ENCODE assay signal across 19 cellular contexts in the genomic region with DNA sequence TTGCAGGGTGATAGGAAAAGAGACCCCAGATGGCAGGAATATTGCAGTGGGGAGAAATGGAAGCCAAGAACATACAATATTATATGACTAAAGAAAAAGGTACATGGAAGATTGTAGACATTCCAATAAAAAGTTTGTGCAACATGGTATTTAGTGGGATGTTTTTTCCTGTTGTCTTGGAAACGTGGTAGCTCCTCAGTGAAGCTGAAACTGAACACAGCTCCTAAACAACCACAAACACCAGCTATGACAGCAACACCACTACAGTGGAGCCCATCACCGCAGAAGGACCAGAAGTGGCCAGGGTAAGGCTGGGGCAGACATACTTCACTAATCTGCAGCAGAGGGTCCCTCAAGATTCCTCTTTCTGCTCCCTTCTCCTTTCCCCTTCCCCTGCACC.
A peak's percentile ranks its signal among the peaks of the same experiment; 100 is the strongest.
DNase-seq lines count a peak whose midpoint lies in the region; ATAC-seq and TF ChIP-seq lines count a peak whose summit lies in the region.
"Had no signal": no experiment of that assay in that cellular context is flagged by ENCODE, and none has a peak within 500 bp of the region (broad histone marks: within the 10 kb centered on the region; RNA-seq: fewer than 3 reads in every experiment).

No MANE protein-coding gene starts in this region.

- no peaks in the 10 kb centered on the region for H3K9me2 ChIP-seq in Loucy (replicated peaks; ENCODE audit: low read depth, low read length)

- H3F3A ChIP-seq in Loucy (ENCODE audit: low read depth), result no peaks in the 10 kb centered on the region

- no peak for TF ChIP-seq CTCF in Loucy (conservative IDR thresholded peaks at IDR 0.05; ENCODE audit: low read length)

- no peaks in the 10 kb centered on the region for H3K9me3 ChIP-seq in BLaER1
- no peaks in the 10 kb centered on the region for H3K9me3 ChIP-seq in Loucy (ENCODE audit: insufficient read depth, low read depth, low read length)
- H3K9me3 ChIP-seq: A549 had no signal

- ATAC-seq in HG02798 (IDR thresholded peaks at IDR 0.05; ENCODE audit: poor library complexity, unreplicated experiment) (no peak), HG03520 (IDR thresholded peaks at IDR 0.05; ENCODE audit: unreplicated experiment) (no peak)
- ATAC-seq: A549 had no signal

- H3K4me2 ChIP-seq in BLaER1 (peak overlapping the region; percentile 41), Loucy (ENCODE audit: low read depth, low read length, poor library complexity, severe bottlenecking) (peak overlapping the region; percentile 55)
- H3K4me2 ChIP-seq: A549 had no signal

- no peaks in the 10 kb centered on the region for H3K36me3 ChIP-seq in BLaER1
- H3K36me3 ChIP-seq in Loucy (ENCODE audit: insufficient read depth, low read length), result no peaks in the 10 kb centered on the region

- H3K4me3 ChIP-seq in BLaER1 (no peak overlapping the region), Loucy (ENCODE audit: low read length, poor library complexity, severe bottlenecking) (peak overlapping the region; percentile 52)
- H3K4me3 ChIP-seq: A549 had no signal

- H3K27ac ChIP-seq in BLaER1, result no peak overlapping the region
- H3K27ac ChIP-seq: A549 had no signal

- H3K27me3 ChIP-seq in BLaER1, result no peaks in the 10 kb centered on the region
- no peaks in the 10 kb centered on the region for H3K27me3 ChIP-seq in Loucy (ENCODE audit: insufficient read depth, low read length, poor library complexity, severe bottlenecking)

- no peak overlapping the region for H3K9ac ChIP-seq in BLaER1
- no peak overlapping the region for H3K9ac ChIP-seq in Loucy (ENCODE audit: low read depth, low read length, poor library complexity, severe bottlenecking)

- no peak overlapping the region for H2AFZ ChIP-seq in Loucy (ENCODE audit: low read length)

- DNase-seq in astrocyte of the hippocampus (ENCODE audit: low read depth, low spot score) (peak; percentile 6), lung microvascular endothelial cell (ENCODE audit: low read depth in 2 of 2) (peak; percentile 27 to 47), NOMO-1 treated with dmso at 0.1 percent for 144 hours (lab: John Stamatoyannopoulos, UW; ENCODE audit: unreplicated experiment) (no peak), COR-L47 (lab: John Stamatoyannopoulos, UW) (no peak)
- DNase-seq: Calu3; CD4-positive, CD25-positive, alpha-beta regulatory T cell; DMS79 treated with DMSO at 0.1 percent for 48 hours; GF-D8; Karpas-422; NCI-H1417 treated with DMSO at 0.1 percent for 48 hours; NCI-H2029; NCI-H2171 treated with DMSO at 0.1 percent for 48 hours; NCI-H82; SHP77 treated with DMSO at 0.1 percent for 48 hours had no signal

- no peaks in the 10 kb centered on the region for H3K79me2 ChIP-seq in Loucy (ENCODE audit: insufficient read depth, low read length)

- H3K4me1 ChIP-seq in BLaER1 (peaks cover 21% of the 10 kb centered on the region), Loucy (ENCODE audit: insufficient read depth, low read length, poor library complexity, severe bottlenecking) (peaks cover 7% of the 10 kb centered on the region)
- H3K4me1 ChIP-seq: A549 had no signal

- H4K20me1 ChIP-seq in BLaER1 (no peaks in the 10 kb centered on the region), Loucy (ENCODE audit: insufficient read depth, low read length, poor library complexity, severe bottlenecking) (no peaks in the 10 kb centered on the region)

Comparison
In these comparisons a context has a peak if more than half of its experiments do, and no peak if none do; other contexts are left out.
1. DNase-seq: peak in astrocyte of the hippocampus (single experiment) and lung microvascular endothelial cell (2 of 2); none in NOMO-1 treated with dmso at 0.1 percent for 144 hours (single experiment) and COR-L47 (single experiment).